In genomic region chr18:26342646-26343045, GRCh38 we compare ENCODE assay signal across 19 cellular contexts.
"Had no signal": no experiment of that assay in that cellular context is flagged by ENCODE, and none has a peak within 500 bp of the region (broad histone marks: within the 10 kb centered on the region; RNA-seq: fewer than 3 reads in every experiment).

No MANE protein-coding gene starts in this region.

- H3K27ac ChIP-seq: hepatocyte, tibial nerve, vagina had no signal

- H3K27ac Mint-ChIP-seq: activated CD4-positive, alpha-beta T cell treated with anti-CD3 and anti-CD28 coated beads, Interleukin-2, amount 10 ng/mL, durations not matched to agents 7 days and 5 days; activated naive CD8-positive, alpha-beta T cell treated with anti-CD3 and anti-CD28 coated beads, Interleukin-2, amount 10 ng/mL, durations not matched to agents 7 days and 5 days; natural killer cell treated with Interleukin-12 subunit alpha and Interleukin-12 subunit beta and Interleukin-15 and Interleukin-18, amount 100 ng/mL, for 72 hours; stimulated activated naive B cell treated with anti-CD40 and anti-IgM and Interleukin-4, amounts not matched to agents 10 μg/mL and 1 μg/mL and 100 μg/mL, for 72 hours had no signal

- H3K79me2 ChIP-seq: hepatocyte had no signal

- H3K4me1 Mint-ChIP-seq: activated CD4-positive, alpha-beta T cell treated with anti-CD3 and anti-CD28 coated beads, Interleukin-2, amount 10 ng/mL, durations not matched to agents 7 days and 5 days; activated naive CD8-positive, alpha-beta T cell treated with anti-CD3 and anti-CD28 coated beads, Interleukin-2, amount 10 ng/mL, durations not matched to agents 7 days and 5 days; stimulated activated naive B cell treated with anti-CD40 and anti-IgM and Interleukin-4, amounts not matched to agents 10 μg/mL and 1 μg/mL and 100 μg/mL, for 72 hours had no signal

- ATAC-seq: left ventricle myocardium superior; natural killer cell treated with Interleukin-12 subunit alpha and Interleukin-12 subunit beta and Interleukin-15 and Interleukin-18, amount 100 ng/mL, for 72 hours; stimulated activated naive B cell treated with anti-CD40 and anti-IgM and Interleukin-4, amounts not matched to agents 10 μg/mL and 1 μg/mL and 100 μg/mL, for 72 hours had no signal

- H3K4me3 ChIP-seq: hepatocyte, tibial nerve, vagina had no signal

- H3K4me2 ChIP-seq: hepatocyte had no signal

- DNase-seq: activated CD4-positive, alpha-beta T cell treated with anti-CD3 and anti-CD28 coated beads, Interleukin-2, amount 10 ng/mL, durations not matched to agents 7 days and 5 days; activated CD4-positive, CD25-positive, alpha-beta regulatory T cell; activated CD8-positive, alpha-beta memory T cell treated with anti-CD3 and anti-CD28 coated beads for 24 hours; activated naive CD8-positive, alpha-beta T cell treated with anti-CD3 and anti-CD28 coated beads, Interleukin-2, amount 10 ng/mL, durations not matched to agents 7 days and 5 days; anterior cingulate cortex; dermis blood vessel endothelial cell; erythroblast; islet precursor cell; left ventricle myocardium superior; mesenchymal stem cell; stimulated activated CD4-positive, alpha-beta T cell treated with anti-CD3 and anti-CD28 coated beads, Interleukin-15, amount 100 ng/mL, for 24 hours; stimulated activated CD4-positive, alpha-beta T cell treated with anti-CD3 and anti-CD28 coated beads, Interleukin-4, amount 100 ng/mL, for 1 hour; stimulated activated naive B cell treated with anti-CD40 and anti-IgM and Interleukin-4, amounts not matched to agents 10 μg/mL and 1 μg/mL and 100 μg/mL, for 72 hours; T-helper 2 cell had no signal

- H3K4me1 ChIP-seq: tibial nerve, vagina had no signal

- H3K36me3 ChIP-seq: vagina had no signal

- H3K27me3 ChIP-seq: hepatocyte, tibial nerve, vagina had no signal

- H3K27me3 Mint-ChIP-seq: activated CD4-positive, alpha-beta T cell treated with anti-CD3 and anti-CD28 coated beads, Interleukin-2, amount 10 ng/mL, durations not matched to agents 7 days and 5 days; activated naive CD8-positive, alpha-beta T cell treated with anti-CD3 and anti-CD28 coated beads, Interleukin-2, amount 10 ng/mL, durations not matched to agents 7 days and 5 days; stimulated activated naive B cell treated with anti-CD40 and anti-IgM and Interleukin-4, amounts not matched to agents 10 μg/mL and 1 μg/mL and 100 μg/mL, for 72 hours had no signal

- FAIRE-seq: TTC549 had no signal

- H3K4me3 Mint-ChIP-seq: activated CD4-positive, alpha-beta T cell treated with anti-CD3 and anti-CD28 coated beads, Interleukin-2, amount 10 ng/mL, durations not matched to agents 7 days and 5 days; activated naive CD8-positive, alpha-beta T cell treated with anti-CD3 and anti-CD28 coated beads, Interleukin-2, amount 10 ng/mL, durations not matched to agents 7 days and 5 days; natural killer cell treated with Interleukin-12 subunit alpha and Interleukin-12 subunit beta and Interleukin-15 and Interleukin-18, amount 100 ng/mL, for 72 hours; stimulated activated naive B cell treated with anti-CD40 and anti-IgM and Interleukin-4, amounts not matched to agents 10 μg/mL and 1 μg/mL and 100 μg/mL, for 72 hours had no signal

- H2AFZ ChIP-seq: hepatocyte had no signal
